In the genomic region with DNA sequence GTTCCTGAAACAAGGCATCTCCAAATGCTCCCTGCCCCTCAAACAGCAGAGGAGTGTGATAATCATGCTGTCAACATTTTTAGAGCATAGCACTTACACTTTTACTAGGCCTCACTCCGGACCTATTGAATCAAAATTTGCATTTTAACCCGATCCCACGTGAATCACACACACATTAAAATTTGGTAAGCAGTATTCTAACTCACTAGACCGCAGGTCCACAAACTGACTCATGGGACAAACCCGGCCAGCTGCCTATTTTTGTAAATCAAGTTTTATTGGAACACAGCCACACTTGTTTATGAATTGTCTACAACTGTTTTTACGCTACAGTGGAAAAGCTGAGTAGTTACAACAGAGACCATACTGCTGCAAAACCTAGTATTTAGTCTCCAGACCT, we compare ENCODE assay signal across 1 cellular context.
TF ChIP-seq lines count a peak whose summit lies in the region.

No MANE protein-coding gene starts in this region.

TF ChIP-seq in GM23338, 12 proteins besides CTCF, POLR2A, EP300 and RAD21:
- TF ChIP-seq, protein P1, sequence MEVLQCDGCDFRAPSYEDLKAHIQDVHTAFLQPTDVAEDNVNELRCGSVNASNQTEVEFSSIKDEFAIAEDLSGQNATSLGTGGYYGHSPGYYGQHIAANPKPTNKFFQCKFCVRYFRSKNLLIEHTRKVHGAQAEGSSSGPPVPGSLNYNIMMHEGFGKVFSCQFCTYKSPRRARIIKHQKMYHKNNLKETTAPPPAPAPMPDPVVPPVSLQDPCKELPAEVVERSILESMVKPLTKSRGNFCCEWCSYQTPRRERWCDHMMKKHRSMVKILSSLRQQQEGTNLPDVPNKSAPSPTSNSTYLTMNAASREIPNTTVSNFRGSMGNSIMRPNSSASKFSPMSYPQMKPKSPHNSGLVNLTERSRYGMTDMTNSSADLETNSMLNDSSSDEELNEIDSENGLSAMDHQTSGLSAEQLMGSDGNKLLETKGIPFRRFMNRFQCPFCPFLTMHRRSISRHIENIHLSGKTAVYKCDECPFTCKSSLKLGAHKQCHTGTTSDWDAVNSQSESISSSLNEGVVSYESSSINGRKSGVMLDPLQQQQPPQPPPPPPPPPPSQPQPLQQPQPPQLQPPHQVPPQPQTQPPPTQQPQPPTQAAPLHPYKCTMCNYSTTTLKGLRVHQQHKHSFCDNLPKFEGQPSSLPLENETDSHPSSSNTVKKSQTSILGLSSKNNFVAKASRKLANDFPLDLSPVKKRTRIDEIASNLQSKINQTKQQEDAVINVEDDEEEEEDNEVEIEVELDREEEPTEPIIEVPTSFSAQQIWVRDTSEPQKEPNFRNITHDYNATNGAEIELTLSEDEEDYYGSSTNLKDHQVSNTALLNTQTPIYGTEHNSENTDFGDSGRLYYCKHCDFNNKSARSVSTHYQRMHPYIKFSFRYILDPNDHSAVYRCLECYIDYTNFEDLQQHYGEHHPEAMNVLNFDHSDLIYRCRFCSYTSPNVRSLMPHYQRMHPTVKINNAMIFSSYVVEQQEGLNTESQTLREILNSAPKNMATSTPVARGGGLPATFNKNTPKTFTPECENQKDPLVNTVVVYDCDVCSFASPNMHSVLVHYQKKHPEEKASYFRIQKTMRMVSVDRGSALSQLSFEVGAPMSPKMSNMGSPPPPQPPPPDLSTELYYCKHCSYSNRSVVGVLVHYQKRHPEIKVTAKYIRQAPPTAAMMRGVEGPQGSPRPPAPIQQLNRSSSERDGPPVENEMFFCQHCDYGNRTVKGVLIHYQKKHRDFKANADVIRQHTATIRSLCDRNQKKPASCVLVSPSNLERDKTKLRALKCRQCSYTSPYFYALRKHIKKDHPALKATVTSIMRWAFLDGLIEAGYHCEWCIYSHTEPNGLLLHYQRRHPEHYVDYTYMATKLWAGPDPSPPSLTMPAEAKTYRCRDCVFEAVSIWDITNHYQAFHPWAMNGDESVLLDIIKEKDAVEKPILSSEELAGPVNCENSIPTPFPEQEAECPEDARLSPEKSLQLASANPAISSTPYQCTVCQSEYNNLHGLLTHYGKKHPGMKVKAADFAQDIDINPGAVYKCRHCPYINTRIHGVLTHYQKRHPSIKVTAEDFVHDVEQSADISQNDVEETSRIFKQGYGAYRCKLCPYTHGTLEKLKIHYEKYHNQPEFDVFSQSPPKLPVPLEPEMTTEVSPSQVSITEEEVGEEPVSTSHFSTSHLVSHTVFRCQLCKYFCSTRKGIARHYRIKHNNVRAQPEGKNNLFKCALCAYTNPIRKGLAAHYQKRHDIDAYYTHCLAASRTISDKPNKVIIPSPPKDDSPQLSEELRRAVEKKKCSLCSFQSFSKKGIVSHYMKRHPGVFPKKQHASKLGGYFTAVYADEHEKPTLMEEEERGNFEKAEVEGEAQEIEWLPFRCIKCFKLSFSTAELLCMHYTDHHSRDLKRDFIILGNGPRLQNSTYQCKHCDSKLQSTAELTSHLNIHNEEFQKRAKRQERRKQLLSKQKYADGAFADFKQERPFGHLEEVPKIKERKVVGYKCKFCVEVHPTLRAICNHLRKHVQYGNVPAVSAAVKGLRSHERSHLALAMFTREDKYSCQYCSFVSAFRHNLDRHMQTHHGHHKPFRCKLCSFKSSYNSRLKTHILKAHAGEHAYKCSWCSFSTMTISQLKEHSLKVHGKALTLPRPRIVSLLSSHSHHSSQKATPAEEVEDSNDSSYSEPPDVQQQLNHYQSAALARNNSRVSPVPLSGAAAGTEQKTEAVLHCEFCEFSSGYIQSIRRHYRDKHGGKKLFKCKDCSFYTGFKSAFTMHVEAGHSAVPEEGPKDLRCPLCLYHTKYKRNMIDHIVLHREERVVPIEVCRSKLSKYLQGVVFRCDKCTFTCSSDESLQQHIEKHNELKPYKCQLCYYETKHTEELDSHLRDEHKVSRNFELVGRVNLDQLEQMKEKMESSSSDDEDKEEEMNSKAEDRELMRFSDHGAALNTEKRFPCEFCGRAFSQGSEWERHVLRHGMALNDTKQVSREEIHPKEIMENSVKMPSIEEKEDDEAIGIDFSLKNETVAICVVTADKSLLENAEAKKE (CRISPR knock-in tag; IDR thresholded peaks at IDR 0.05) = no peak
- TF ChIP-seq EZH2 (IDR thresholded peaks at IDR 0.05; ENCODE audit: low read depth, unreplicated experiment) = no peak
- no peak for TF ChIP-seq CREB1 (CRISPR knock-in tag; IDR thresholded peaks at IDR 0.05; ENCODE audit: low read depth)
- no peak for TF ChIP-seq STAT1 (IDR thresholded peaks at IDR 0.05; ENCODE audit: unreplicated experiment)
- no peak for TF ChIP-seq JUNB (IDR thresholded peaks at IDR 0.05; ENCODE audit: unreplicated experiment)
- no peak for TF ChIP-seq NANOG (IDR thresholded peaks at IDR 0.05; ENCODE audit: borderline replicate concordance)
- no peak for TF ChIP-seq POLR2AphosphoS5 (IDR thresholded peaks at IDR 0.05; ENCODE audit: low read depth)
- TF ChIP-seq, protein P2, sequence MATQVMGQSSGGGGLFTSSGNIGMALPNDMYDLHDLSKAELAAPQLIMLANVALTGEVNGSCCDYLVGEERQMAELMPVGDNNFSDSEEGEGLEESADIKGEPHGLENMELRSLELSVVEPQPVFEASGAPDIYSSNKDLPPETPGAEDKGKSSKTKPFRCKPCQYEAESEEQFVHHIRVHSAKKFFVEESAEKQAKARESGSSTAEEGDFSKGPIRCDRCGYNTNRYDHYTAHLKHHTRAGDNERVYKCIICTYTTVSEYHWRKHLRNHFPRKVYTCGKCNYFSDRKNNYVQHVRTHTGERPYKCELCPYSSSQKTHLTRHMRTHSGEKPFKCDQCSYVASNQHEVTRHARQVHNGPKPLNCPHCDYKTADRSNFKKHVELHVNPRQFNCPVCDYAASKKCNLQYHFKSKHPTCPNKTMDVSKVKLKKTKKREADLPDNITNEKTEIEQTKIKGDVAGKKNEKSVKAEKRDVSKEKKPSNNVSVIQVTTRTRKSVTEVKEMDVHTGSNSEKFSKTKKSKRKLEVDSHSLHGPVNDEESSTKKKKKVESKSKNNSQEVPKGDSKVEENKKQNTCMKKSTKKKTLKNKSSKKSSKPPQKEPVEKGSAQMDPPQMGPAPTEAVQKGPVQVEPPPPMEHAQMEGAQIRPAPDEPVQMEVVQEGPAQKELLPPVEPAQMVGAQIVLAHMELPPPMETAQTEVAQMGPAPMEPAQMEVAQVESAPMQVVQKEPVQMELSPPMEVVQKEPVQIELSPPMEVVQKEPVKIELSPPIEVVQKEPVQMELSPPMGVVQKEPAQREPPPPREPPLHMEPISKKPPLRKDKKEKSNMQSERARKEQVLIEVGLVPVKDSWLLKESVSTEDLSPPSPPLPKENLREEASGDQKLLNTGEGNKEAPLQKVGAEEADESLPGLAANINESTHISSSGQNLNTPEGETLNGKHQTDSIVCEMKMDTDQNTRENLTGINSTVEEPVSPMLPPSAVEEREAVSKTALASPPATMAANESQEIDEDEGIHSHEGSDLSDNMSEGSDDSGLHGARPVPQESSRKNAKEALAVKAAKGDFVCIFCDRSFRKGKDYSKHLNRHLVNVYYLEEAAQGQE (IDR thresholded peaks at IDR 0.05; ENCODE audit: unreplicated experiment) = no peak
- no peak for TF ChIP-seq ZNF114 (CRISPR knock-in tag; IDR thresholded peaks at IDR 0.05)
- no peak for TF ChIP-seq ZNF331 (CRISPR knock-in tag; IDR thresholded peaks at IDR 0.05; ENCODE audit: low read depth)
- TF ChIP-seq, protein P3, sequence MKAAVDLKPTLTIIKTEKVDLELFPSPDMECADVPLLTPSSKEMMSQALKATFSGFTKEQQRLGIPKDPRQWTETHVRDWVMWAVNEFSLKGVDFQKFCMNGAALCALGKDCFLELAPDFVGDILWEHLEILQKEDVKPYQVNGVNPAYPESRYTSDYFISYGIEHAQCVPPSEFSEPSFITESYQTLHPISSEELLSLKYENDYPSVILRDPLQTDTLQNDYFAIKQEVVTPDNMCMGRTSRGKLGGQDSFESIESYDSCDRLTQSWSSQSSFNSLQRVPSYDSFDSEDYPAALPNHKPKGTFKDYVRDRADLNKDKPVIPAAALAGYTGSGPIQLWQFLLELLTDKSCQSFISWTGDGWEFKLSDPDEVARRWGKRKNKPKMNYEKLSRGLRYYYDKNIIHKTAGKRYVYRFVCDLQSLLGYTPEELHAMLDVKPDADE (IDR thresholded peaks at IDR 0.05) = no peak
- no peak for TF ChIP-seq EZH2phosphoT487 (IDR thresholded peaks at IDR 0.05; ENCODE audit: unreplicated experiment)
